In the genomic region with DNA sequence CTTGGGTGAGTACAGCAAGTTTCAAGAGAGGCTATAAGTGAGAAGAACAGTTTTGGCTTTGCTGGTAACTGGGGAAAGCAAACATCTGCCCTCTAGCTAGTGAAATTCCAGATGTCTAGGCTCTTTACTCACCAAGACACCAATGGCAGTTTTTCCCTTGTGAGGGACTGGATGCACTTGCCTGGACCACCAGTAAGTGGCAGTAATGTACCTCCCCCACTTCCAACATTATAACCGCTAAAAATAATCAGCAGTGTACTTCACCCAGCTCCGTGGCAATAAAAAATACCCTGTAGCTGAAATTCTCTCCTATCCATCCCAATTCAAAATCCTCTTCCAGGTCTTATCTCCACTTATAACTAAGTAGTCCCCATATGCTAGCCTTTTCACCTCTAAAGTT, we compare ENCODE assay signal across 8 cellular contexts.
DNase-seq lines count a peak whose midpoint lies in the region; ATAC-seq and TF ChIP-seq lines count a peak whose summit lies in the region.

No MANE protein-coding gene starts in this region.

- DNase-seq in CD1c-positive myeloid dendritic cell (ENCODE audit: extremely low spot score), result peak; percentile 14
- DNase-seq in SW480 (ENCODE audit: low spot score), result peak; percentile 9
- peak; percentile 12 to 56 for DNase-seq in foreskin keratinocyte
- DNase-seq in NCI-H1105 treated with DMSO at 0.1 percent for 48 hours (lab: John Stamatoyannopoulos, UW), result no peak
- DNase-seq in NCI-H2107 (lab: John Stamatoyannopoulos, UW), result no peak

- H3K79me2 ChIP-seq in parathyroid adenoma, result no peaks in the 10 kb centered on the region

- H3K27ac ChIP-seq in foreskin keratinocyte (no peak overlapping the region), parathyroid adenoma (no peak overlapping the region)

- no peak overlapping the region for H3K4me2 ChIP-seq in parathyroid adenoma (ENCODE audit: low read length)

- H3K9ac ChIP-seq in parathyroid adenoma, result no peak overlapping the region

- H3K36me3 ChIP-seq in parathyroid adenoma (ENCODE audit: control insufficient read depth, insufficient read depth, low read length), result no peaks in the 10 kb centered on the region

- no peak overlapping the region for H3K4me3 ChIP-seq in parathyroid adenoma (ENCODE audit: low read depth, low read length)

- no peaks in the 10 kb centered on the region for H3K9me3 ChIP-seq in parathyroid adenoma (ENCODE audit: control insufficient read depth, low read length)

- no peak overlapping the region for H2AFZ ChIP-seq in parathyroid adenoma

- no peaks in the 10 kb centered on the region for H3K27me3 ChIP-seq in foreskin keratinocyte
- no peaks in the 10 kb centered on the region for H3K27me3 ChIP-seq in parathyroid adenoma (ENCODE audit: control insufficient read depth, insufficient read depth, low read length)

- ATAC-seq in GM18858 (IDR thresholded peaks at IDR 0.05; ENCODE audit: unreplicated experiment) (peak; percentile 41), HG03439 (IDR thresholded peaks at IDR 0.05; ENCODE audit: unreplicated experiment) (peak; percentile 81), foreskin keratinocyte (peak; percentile 74)

- TF ChIP-seq CTCF in foreskin keratinocyte (conservative IDR thresholded peaks at IDR 0.05) (peak; percentile 72), parathyroid adenoma (IDR thresholded peaks at IDR 0.05) (peak; percentile 40)

- no peaks in the 10 kb centered on the region for H3K4me1 ChIP-seq in foreskin keratinocyte
- H3K4me1 ChIP-seq in parathyroid adenoma, result no peaks in the 10 kb centered on the region

Comparison
In these comparisons a context has a peak if more than half of its experiments do, and no peak if none do; other contexts are left out.
1. DNase-seq: peak in CD1c-positive myeloid dendritic cell (single experiment), SW480 (single experiment) and foreskin keratinocyte (2 of 2); none in NCI-H1105 treated with DMSO at 0.1 percent for 48 hours (single experiment) and NCI-H2107 (single experiment).
2. Peak in every context shown above with its lines, with median percentiles within 50 percentile points of each other: ATAC-seq.